ENCODE assay signal across 13 cellular contexts in genomic region chr10:34954142-34954541, GRCh38.
DNase-seq lines count a peak whose midpoint lies in the region; ATAC-seq and TF ChIP-seq lines count a peak whose summit lies in the region.
"Had no signal": no experiment of that assay in that cellular context is flagged by ENCODE, and none has a peak within 500 bp of the region (broad histone marks: within the 10 kb centered on the region; RNA-seq: fewer than 3 reads in every experiment).

No MANE protein-coding gene starts in this region.

- ATAC-seq in mucosa of descending colon (peak; percentile 98), sciatic nerve (no peak)
- ATAC-seq: SK-N-SH treated with all-trans-retinoic acid at 6 μM for 48 hours had no signal

- H3K27me3 ChIP-seq in mammary epithelial cell (ENCODE audit: insufficient read depth, low read length): no peaks in the 10 kb centered on the region

- no peak overlapping the region for H3K4me3 ChIP-seq in mammary epithelial cell (replicated peaks in 1 of 3; ENCODE audit: insufficient read depth in 1 of 3, low read depth in 2 of 3, low read length in 3 of 3)
- no peak overlapping the region for H3K4me3 ChIP-seq in mucosa of descending colon
- H3K4me3 ChIP-seq: coronary artery, GM23248 had no signal

- no peak overlapping the region for H3K27ac ChIP-seq in mammary epithelial cell (ENCODE audit: insufficient read depth, low read depth, low read length)
- H3K27ac ChIP-seq: coronary artery, GM23248 had no signal

- H3K27ac Mint-ChIP-seq in osteocyte (ENCODE audit: unreplicated experiment): no peak overlapping the region

- BruUV-seq in mammary epithelial cell (replicated peaks; lab: Mats Ljungman, UMichigan): no TSS peak

- H3K4me1 Mint-ChIP-seq in osteocyte (ENCODE audit: unreplicated experiment): no peaks in the 10 kb centered on the region

- no peak overlapping the region for H3K4me2 ChIP-seq in mammary epithelial cell (ENCODE audit: insufficient read depth, low read depth, low read length)

- no peak overlapping the region for H3K4me3 Mint-ChIP-seq in osteocyte (ENCODE audit: unreplicated experiment)

- no peaks in the 10 kb centered on the region for H3K79me2 ChIP-seq in mammary epithelial cell (ENCODE audit: insufficient read depth, low read length)

- in situ Hi-C loops in mammary epithelial cell (cut with MboI; ENCODE audit: low sequenced_read_pairs in 2 of 2): loop anchor here in 1 of 2 donors (25.0 kb wide), 1 partner anchor 292 kb away; no protein-coding TSS in a partner anchor

- H3K9ac ChIP-seq in mammary epithelial cell (ENCODE audit: insufficient read depth, low read length): no peak overlapping the region
- H3K9ac ChIP-seq: GM23248 had no signal

- H3K36me3 ChIP-seq in mammary epithelial cell (ENCODE audit: insufficient read depth, low read length): no peaks in the 10 kb centered on the region
- H3K36me3 ChIP-seq in mucosa of descending colon (ENCODE audit: low read depth): no peaks in the 10 kb centered on the region

- no peak for TF ChIP-seq CTCF in mammary epithelial cell (conservative IDR thresholded peaks at IDR 0.05 in 1 of 2, IDR thresholded peaks at IDR 0.05 in 1 of 2; ENCODE audit: extremely low read depth in 1 of 2, insufficient read depth in 1 of 2, low read depth in 1 of 2, low read length in 2 of 2)
- no peak for TF ChIP-seq CTCF in mucosa of descending colon (IDR thresholded peaks at IDR 0.05)
- TF ChIP-seq CTCF in osteocyte (IDR thresholded peaks at IDR 0.05): no peak

- H4K20me1 ChIP-seq in mammary epithelial cell (ENCODE audit: insufficient read depth, low read length): no peaks in the 10 kb centered on the region

- no peaks in the 10 kb centered on the region for H3K9me3 Mint-ChIP-seq in osteocyte (ENCODE audit: unreplicated experiment)

- H3K27me3 Mint-ChIP-seq in osteocyte (ENCODE audit: unreplicated experiment): no peaks in the 10 kb centered on the region

- H3K36me3 Mint-ChIP-seq in osteocyte (ENCODE audit: unreplicated experiment): no peaks in the 10 kb centered on the region

- intact Hi-C loops in mammary epithelial cell (cut with micrococcal nuclease) (no loop called here), mucosa of descending colon (cut with DNase I, micrococcal nuclease) (no loop called here), sciatic nerve (cut with DNase I) (no loop called here)

- 6% methylated on average over 4 of the region's 5 CpGs for WGBS in mammary epithelial cell (ENCODE audit: low coverage, missing lambda C conversion rate)

- H2AFZ ChIP-seq in mammary epithelial cell (ENCODE audit: low read depth, low read length): peak overlapping the region; percentile 6
- H2AFZ ChIP-seq: GM23248 had no signal

- CTCF ChIA-PET in mammary epithelial cell (lab: Charles Lee; ENCODE audit: low non-redundant PET): no interaction called here

- dilution Hi-C loops in mammary epithelial cell (cut with HindIII; ENCODE audit: low sequenced_read_pairs): no loop called here

- DNase-seq in DMS53 (lab: John Stamatoyannopoulos, UW) (peak; percentile 83), NCI-H2029 treated with DMSO at 0.1 percent for 48 hours (lab: John Stamatoyannopoulos, UW) (peak; percentile 75), mammary epithelial cell (peak; percentile 81), mucosa of descending colon (peak; percentile 83 to 89 (median 86)), sciatic nerve (ENCODE audit: low spot score) (no peak), T-helper 9 cell (no peak), RKO (ENCODE audit: low spot score) (no peak), osteocyte (ENCODE audit: extremely low spot score, unreplicated experiment) (no peak)
- DNase-seq: activated CD4-positive, CD25-positive, alpha-beta regulatory T cell; activated T-cell treated with anti-CD3 and anti-CD28 coated beads for 4 hours; GM23248 had no signal

- no peaks in the 10 kb centered on the region for H3K9me3 ChIP-seq in mammary epithelial cell (replicated peaks; ENCODE audit: insufficient read depth, low read length)
- no peaks in the 10 kb centered on the region for H3K9me3 ChIP-seq in mucosa of descending colon

- H3K4me1 ChIP-seq in mammary epithelial cell (ENCODE audit: insufficient read depth, low read length) (peaks cover 22% of the 10 kb centered on the region), mucosa of descending colon (ENCODE audit: low read depth) (no peaks in the 10 kb centered on the region)

Comparison
In these comparisons a context has a peak if more than half of its experiments do, and no peak if none do; other contexts are left out.
1. DNase-seq: peak in DMS53 (single experiment), NCI-H2029 treated with DMSO at 0.1 percent for 48 hours (single experiment), mammary epithelial cell (single experiment) and mucosa of descending colon (3 of 3); none in sciatic nerve (single experiment), T-helper 9 cell (single experiment), RKO (single experiment) and osteocyte (single experiment).